In the genomic region with DNA sequence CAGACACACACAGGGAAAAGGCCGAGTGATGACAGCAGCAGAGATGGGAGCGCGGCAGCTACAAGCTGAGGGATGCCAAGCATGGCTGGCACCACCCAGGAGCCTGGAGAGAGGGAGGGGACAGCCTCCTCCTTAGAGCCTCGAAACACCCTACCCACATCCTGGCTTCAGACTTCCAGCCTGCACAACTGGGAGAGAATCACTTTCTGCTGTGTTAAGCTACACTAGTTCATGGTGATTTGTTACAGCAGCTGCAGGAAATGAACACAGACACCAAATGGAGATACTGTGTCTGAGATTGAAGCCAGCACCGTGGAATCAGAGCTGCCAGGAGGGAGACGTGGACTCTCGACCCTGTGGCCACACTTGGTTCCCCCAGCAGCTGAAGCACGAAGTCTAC, we compare ENCODE assay signal across 1 cellular context.
TF ChIP-seq lines count a peak whose summit lies in the region.

No MANE protein-coding gene starts in this region.

TF ChIP-seq in SK-N-SH, 30 proteins besides CTCF, POLR2A, EP300 and RAD21 (continued from another document):
- TF ChIP-seq, protein P1, sequence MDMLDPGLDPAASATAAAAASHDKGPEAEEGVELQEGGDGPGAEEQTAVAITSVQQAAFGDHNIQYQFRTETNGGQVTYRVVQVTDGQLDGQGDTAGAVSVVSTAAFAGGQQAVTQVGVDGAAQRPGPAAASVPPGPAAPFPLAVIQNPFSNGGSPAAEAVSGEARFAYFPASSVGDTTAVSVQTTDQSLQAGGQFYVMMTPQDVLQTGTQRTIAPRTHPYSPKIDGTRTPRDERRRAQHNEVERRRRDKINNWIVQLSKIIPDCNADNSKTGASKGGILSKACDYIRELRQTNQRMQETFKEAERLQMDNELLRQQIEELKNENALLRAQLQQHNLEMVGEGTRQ (IDR thresholded peaks at IDR 0.05; ENCODE audit: borderline replicate concordance, low read depth, low read length) = no peak
